ENCODE assay signal across 1 cellular context in the genomic region with DNA sequence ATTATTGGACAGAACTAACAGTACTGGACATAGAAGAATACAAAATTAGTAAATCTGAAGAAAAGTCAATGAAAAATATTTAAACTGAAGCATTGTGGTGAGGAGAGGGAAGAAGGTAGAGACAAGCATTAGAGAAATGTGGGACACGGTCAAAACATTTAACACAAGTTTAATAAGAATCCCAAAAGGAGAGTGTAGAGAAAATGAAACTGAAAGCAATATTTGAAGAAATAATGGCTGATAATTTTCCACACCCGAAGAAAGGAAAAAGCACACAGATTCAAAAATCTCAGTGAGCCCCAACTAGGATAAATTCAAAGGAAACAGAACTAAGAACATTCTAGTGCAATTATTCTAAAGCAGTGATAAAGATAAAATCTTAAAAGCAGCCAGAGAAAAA.
TF ChIP-seq lines count a peak whose summit lies in the region.

No MANE protein-coding gene starts in this region.

TF ChIP-seq in GM12878, 131 proteins besides CTCF, POLR2A, EP300 and RAD21:
- TF ChIP-seq, protein P1, sequence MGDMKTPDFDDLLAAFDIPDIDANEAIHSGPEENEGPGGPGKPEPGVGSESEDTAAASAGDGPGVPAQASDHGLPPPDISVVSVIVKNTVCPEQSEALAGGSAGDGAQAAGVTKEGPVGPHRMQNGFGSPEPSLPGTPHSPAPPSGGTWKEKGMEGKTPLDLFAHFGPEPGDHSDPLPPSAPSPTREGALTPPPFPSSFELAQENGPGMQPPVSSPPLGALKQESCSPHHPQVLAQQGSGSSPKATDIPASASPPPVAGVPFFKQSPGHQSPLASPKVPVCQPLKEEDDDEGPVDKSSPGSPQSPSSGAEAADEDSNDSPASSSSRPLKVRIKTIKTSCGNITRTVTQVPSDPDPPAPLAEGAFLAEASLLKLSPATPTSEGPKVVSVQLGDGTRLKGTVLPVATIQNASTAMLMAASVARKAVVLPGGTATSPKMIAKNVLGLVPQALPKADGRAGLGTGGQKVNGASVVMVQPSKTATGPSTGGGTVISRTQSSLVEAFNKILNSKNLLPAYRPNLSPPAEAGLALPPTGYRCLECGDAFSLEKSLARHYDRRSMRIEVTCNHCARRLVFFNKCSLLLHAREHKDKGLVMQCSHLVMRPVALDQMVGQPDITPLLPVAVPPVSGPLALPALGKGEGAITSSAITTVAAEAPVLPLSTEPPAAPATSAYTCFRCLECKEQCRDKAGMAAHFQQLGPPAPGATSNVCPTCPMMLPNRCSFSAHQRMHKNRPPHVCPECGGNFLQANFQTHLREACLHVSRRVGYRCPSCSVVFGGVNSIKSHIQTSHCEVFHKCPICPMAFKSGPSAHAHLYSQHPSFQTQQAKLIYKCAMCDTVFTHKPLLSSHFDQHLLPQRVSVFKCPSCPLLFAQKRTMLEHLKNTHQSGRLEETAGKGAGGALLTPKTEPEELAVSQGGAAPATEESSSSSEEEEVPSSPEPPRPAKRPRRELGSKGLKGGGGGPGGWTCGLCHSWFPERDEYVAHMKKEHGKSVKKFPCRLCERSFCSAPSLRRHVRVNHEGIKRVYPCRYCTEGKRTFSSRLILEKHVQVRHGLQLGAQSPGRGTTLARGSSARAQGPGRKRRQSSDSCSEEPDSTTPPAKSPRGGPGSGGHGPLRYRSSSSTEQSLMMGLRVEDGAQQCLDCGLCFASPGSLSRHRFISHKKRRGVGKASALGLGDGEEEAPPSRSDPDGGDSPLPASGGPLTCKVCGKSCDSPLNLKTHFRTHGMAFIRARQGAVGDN (IDR thresholded peaks at IDR 0.05) = no peak
- no peak for TF ChIP-seq CBX5 (IDR thresholded peaks at IDR 0.05; ENCODE audit: low read depth)
- TF ChIP-seq CEBPB (IDR thresholded peaks at IDR 0.05; ENCODE audit: borderline replicate concordance in 1 of 2, low read depth in 2 of 2, low read length in 2 of 2) = no peak
- TF ChIP-seq EGR1 (IDR thresholded peaks at IDR 0.05; ENCODE audit: borderline replicate concordance in 1 of 2, low read depth in 2 of 2, low read length in 2 of 2) = no peak
- TF ChIP-seq CBX3 (IDR thresholded peaks at IDR 0.05; ENCODE audit: borderline replicate concordance, low read depth) = no peak
- no peak for TF ChIP-seq TAF1 (IDR thresholded peaks at IDR 0.05; ENCODE audit: borderline replicate concordance, low read depth, low read length)
- no peak for TF ChIP-seq POU2F2 (IDR thresholded peaks at IDR 0.05; ENCODE audit: borderline replicate concordance, low read depth, low read length)
- no peak for TF ChIP-seq TARDBP (IDR thresholded peaks at IDR 0.05; ENCODE audit: borderline replicate concordance)
- no peak for TF ChIP-seq CREB1 (IDR thresholded peaks at IDR 0.05; ENCODE audit: low read depth)
- TF ChIP-seq SUZ12 (IDR thresholded peaks at IDR 0.05; ENCODE audit: unreplicated experiment) = no peak
- TF ChIP-seq CHD4 (IDR thresholded peaks at IDR 0.05) = no peak
- TF ChIP-seq FOXK2 (IDR thresholded peaks at IDR 0.05) = no peak
- TF ChIP-seq SRF (IDR thresholded peaks at IDR 0.05; ENCODE audit: low read depth in 2 of 2, low read length in 2 of 2) = no peak
- TF ChIP-seq ZNF207 (IDR thresholded peaks at IDR 0.05; ENCODE audit: borderline replicate concordance) = no peak
